ENCODE assay signal across 8 cellular contexts in the genomic region with DNA sequence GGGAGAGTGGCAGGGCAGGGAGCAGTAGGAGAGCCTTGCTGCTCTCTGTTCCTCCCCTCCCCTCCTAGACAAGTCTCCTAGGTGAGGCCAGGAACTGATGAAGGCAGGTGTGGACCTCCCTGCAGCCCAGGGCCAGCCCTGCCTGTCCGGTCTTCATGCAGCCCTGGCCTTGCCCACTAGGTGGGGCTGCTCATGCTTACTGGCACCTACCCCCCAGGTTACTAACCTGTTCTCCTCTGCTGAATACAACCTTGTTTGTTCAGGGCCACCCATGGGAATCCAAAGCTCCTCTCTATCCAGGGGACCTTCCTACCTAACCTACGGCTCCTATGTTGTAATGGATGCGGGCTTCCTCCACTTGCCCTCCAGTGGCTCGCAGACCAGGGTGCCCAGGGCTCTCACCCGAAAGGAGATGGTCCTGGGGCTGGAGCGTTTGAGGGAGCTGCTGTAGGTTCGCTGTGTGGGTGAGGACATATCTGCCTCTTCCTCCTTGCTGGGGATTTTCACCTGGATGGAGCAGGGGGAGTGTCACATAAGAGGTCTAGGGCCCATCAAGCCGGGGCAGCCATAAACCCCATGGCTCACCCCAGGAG. TPM values are rescaled to one million over a fixed set of nuclear protein-coding genes. Genes with fewer than 3 reads are reported as not detected.
DNase-seq lines count a peak whose midpoint lies in the region; ATAC-seq and TF ChIP-seq lines count a peak whose summit lies in the region.

No MANE protein-coding gene starts in this region.

- no peak overlapping the region for H3K4me3 ChIP-seq in Loucy (ENCODE audit: low read length, poor library complexity, severe bottlenecking)
- no peak overlapping the region for H3K4me3 ChIP-seq in SU-DHL-6 (ENCODE audit: insufficient read depth, low read length, poor library complexity, severe bottlenecking)
- H3K4me3 ChIP-seq in transverse colon, result no peak overlapping the region

- H3K9me3 ChIP-seq in Loucy (ENCODE audit: insufficient read depth, low read depth, low read length) (no peaks in the 10 kb centered on the region), SU-DHL-6 (ENCODE audit: insufficient read depth, low read length) (no peaks in the 10 kb centered on the region), transverse colon (no peaks in the 10 kb centered on the region)

- H3K79me2 ChIP-seq in Loucy (ENCODE audit: insufficient read depth, low read length), result no peaks in the 10 kb centered on the region
- H3K79me2 ChIP-seq in SU-DHL-6 (ENCODE audit: insufficient read depth, low read length), result no peaks in the 10 kb centered on the region

- no peak overlapping the region for H2AFZ ChIP-seq in Loucy (ENCODE audit: low read length)
- H2AFZ ChIP-seq in SU-DHL-6 (ENCODE audit: low read depth, low read length, severe bottlenecking), result no peak overlapping the region

- TF ChIP-seq CTCF in Loucy (conservative IDR thresholded peaks at IDR 0.05; ENCODE audit: low read length) (peak; percentile 84), SU-DHL-6 (IDR thresholded peaks at IDR 0.05; ENCODE audit: insufficient read depth, low read length, poor library complexity, severe bottlenecking) (peak; percentile 70), transverse colon (IDR thresholded peaks at IDR 0.05) (peak; percentile 58 to 86 (median 77))

- H3K27ac ChIP-seq in SU-DHL-6 (ENCODE audit: low read depth, low read length) (no peak overlapping the region), transverse colon (no peak overlapping the region)

- DNase-seq in EH (ENCODE audit: low read depth) (peak; percentile 48), cerebellar cortex (ENCODE audit: low spot score) (peak; percentile 62), lung microvascular endothelial cell (ENCODE audit: low read depth in 2 of 2) (peak; percentile 42 to 58), transverse colon (peak; percentile 80)
- no peak for DNase-seq in stimulated activated naive CD4-positive, alpha-beta T cell treated with Interleukin-2 at 50 U/mL for 16 hours (lab: John Stamatoyannopoulos, UW)

- H3K4me2 ChIP-seq in Loucy (ENCODE audit: low read depth, low read length, poor library complexity, severe bottlenecking) (no peak overlapping the region), SU-DHL-6 (ENCODE audit: low read depth, low read length, poor library complexity, severe bottlenecking) (no peak overlapping the region)

- intact Hi-C loops in transverse colon (cut with DNase I; ENCODE audit: low total_unique reads), result no loop called here

- no peaks in the 10 kb centered on the region for H4K20me1 ChIP-seq in Loucy (ENCODE audit: insufficient read depth, low read length, poor library complexity, severe bottlenecking)
- H4K20me1 ChIP-seq in SU-DHL-6 (ENCODE audit: low read depth, low read length), result no peaks in the 10 kb centered on the region

- in situ Hi-C loops in transverse colon (cut with MboI; ENCODE audit: low pct_ligation_motif_present in 1 of 4, low pct_unique_long_range_greater_than_20kb in 1 of 4, low sequenced_read_pairs in 3 of 4), result no loop called here

- no peak overlapping the region for H3K9ac ChIP-seq in Loucy (ENCODE audit: low read depth, low read length, poor library complexity, severe bottlenecking)
- H3K9ac ChIP-seq in SU-DHL-6 (ENCODE audit: low read length), result no peak overlapping the region

- H3K9me2 ChIP-seq in Loucy (replicated peaks; ENCODE audit: low read depth, low read length) (no peaks in the 10 kb centered on the region), SU-DHL-6 (replicated peaks; ENCODE audit: insufficient read depth, low read length) (no peaks in the 10 kb centered on the region)

- no peak for TF ChIP-seq EP300 in transverse colon (IDR thresholded peaks at IDR 0.05; ENCODE audit: low read depth)

- H3F3A ChIP-seq in Loucy (ENCODE audit: low read depth) (no peaks in the 10 kb centered on the region), SU-DHL-6 (ENCODE audit: insufficient read depth) (no peaks in the 10 kb centered on the region)

- ATAC-seq in GM21390 (IDR thresholded peaks at IDR 0.05; ENCODE audit: unreplicated experiment), result peak; percentile 71

- no peaks in the 10 kb centered on the region for H3K4me1 ChIP-seq in Loucy (ENCODE audit: insufficient read depth, low read length, poor library complexity, severe bottlenecking)
- no peaks in the 10 kb centered on the region for H3K4me1 ChIP-seq in transverse colon

- TF ChIP-seq POLR2A in transverse colon (IDR thresholded peaks at IDR 0.05), result no peak

- 72% methylated on average over 8 of the region's 8 CpGs; no CpG with 5 or more reads in 1 of the 2 donors for WGBS in transverse colon (ENCODE audit: low coverage in 1 of 2), 2 donors

- H3K27me3 ChIP-seq in Loucy (ENCODE audit: insufficient read depth, low read length, poor library complexity, severe bottlenecking) (no peaks in the 10 kb centered on the region), SU-DHL-6 (ENCODE audit: low read length) (no peaks in the 10 kb centered on the region), transverse colon (no peaks in the 10 kb centered on the region)

- no peaks in the 10 kb centered on the region for H3K36me3 ChIP-seq in Loucy (ENCODE audit: insufficient read depth, low read length)
- H3K36me3 ChIP-seq in SU-DHL-6 (ENCODE audit: low read length), result no peaks in the 10 kb centered on the region
- no peaks in the 10 kb centered on the region for H3K36me3 ChIP-seq in transverse colon

RNA-seq across cellular contexts. Expression of a gene that starts 7.9 kb away (rescaled TPM):
- total RNA-seq in lung microvascular endothelial cell (not detected in 2 replicates), transverse colon (under 1 TPM in 2 of 4 donors, not detected in 2; 0.14 to 0.95 TPM)

RNA-seq across cellular contexts. Expression of a gene that starts 13.7 kb away (rescaled TPM):
- total RNA-seq in lung microvascular endothelial cell, result not detected in 2 replicates
- total RNA-seq in transverse colon, result 100 to 1,000 TPM; 142 to 215 (median 177) TPM

RNA-seq across cellular contexts. Expression of a gene that starts 36.1 kb away (rescaled TPM):
- total RNA-seq in lung microvascular endothelial cell (not detected in 2 replicates), transverse colon (under 1 TPM in 2 of 4 donors, not detected in 2; 0.16 to 0.41 TPM)

Comparison
In these comparisons a context has a peak if more than half of its experiments do, and no peak if none do; other contexts are left out.
1. RNA of a gene that starts 13.7 kb away (total RNA-seq): 142 to 215 TPM in transverse colon; not detected in lung microvascular endothelial cell; every median in the first group is over 100 times any median in the second.
2. Peak in every context shown above with its lines, with median percentiles within 50 percentile points of each other: CTCF ChIP-seq.